ENCODE assay signal across 20 cellular contexts in the genomic region with DNA sequence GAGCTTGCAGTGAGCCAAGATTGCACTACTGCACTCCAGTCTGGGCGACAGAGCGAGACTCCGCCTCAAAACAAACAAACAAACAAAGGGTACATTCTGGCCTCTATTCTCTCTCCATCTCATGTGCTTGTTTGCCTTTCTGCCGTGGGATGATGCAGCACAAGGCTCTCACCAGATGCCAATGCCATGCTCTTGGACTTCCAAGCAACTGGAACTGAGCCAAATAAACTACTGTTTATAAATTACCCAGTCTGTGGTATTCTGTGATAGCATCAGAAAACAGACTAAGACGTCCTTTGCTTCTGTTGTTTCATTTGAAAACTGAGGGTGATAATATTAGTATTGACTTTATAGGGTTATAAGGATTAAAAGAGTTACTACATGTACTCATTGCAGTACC. TPM values are rescaled to one million over a fixed set of nuclear protein-coding genes. Genes with fewer than 3 reads are reported as not detected.
DNase-seq lines count a peak whose midpoint lies in the region; ATAC-seq and TF ChIP-seq lines count a peak whose summit lies in the region.
"Had no signal": no experiment of that assay in that cellular context is flagged by ENCODE, and none has a peak within 500 bp of the region (broad histone marks: within the 10 kb centered on the region; RNA-seq: fewer than 3 reads in every experiment).

No MANE protein-coding gene starts in this region.

- intact Hi-C loops in gastrocnemius medialis (cut with DNase I; ENCODE audit: low total_unique reads) (loop anchor here (5.0 kb wide), 3 partner anchors 283 to 787 kb away; a partner anchor contains a TSS), spleen (cut with DNase I; ENCODE audit: low total_unique reads) (no loop called here)

- in situ Hi-C loops in gastrocnemius medialis (cut with MboI; ENCODE audit: low sequenced_read_pairs in 4 of 4) = loop anchor here in 3 of 4 donors (25.0 kb wide), 3 partner anchors 448 to 1002 kb away; a partner anchor contains a TSS

- H3K4me1 Mint-ChIP-seq in activated naive CD4-positive, alpha-beta T cell treated with anti-CD3 and anti-CD28 coated beads, Interleukin-2, amount 50 U/mL, for 24 hours = peaks cover 60% of the 10 kb centered on the region
- peaks cover 53% of the 10 kb centered on the region for H3K4me1 Mint-ChIP-seq in T-helper 17 cell

- H3K9me3 ChIP-seq in DOHH2 (ENCODE audit: control insufficient read depth, insufficient read depth, low read length) (peaks cover 3% of the 10 kb centered on the region; the same call in 1 of the 2 replicates), T-helper 17 cell (ENCODE audit: control insufficient read depth, low read length, poor library complexity, severe bottlenecking) (no peaks in the 10 kb centered on the region), gastrocnemius medialis (no peaks in the 10 kb centered on the region), spleen (no peaks in the 10 kb centered on the region)
- H3K9me3 ChIP-seq: SJCRH30 had no signal

- H3K27ac Mint-ChIP-seq in activated naive CD4-positive, alpha-beta T cell treated with anti-CD3 and anti-CD28 coated beads, Interleukin-2, amount 50 U/mL, for 24 hours = peak overlapping the region; percentile 44
- peak overlapping the region; percentile 99 for H3K27ac Mint-ChIP-seq in T-helper 17 cell

- H3K9me3 Mint-ChIP-seq in activated naive CD4-positive, alpha-beta T cell treated with anti-CD3 and anti-CD28 coated beads, Interleukin-2, amount 50 U/mL, for 24 hours = no peaks in the 10 kb centered on the region

- H4K20me1 ChIP-seq in DOHH2 (ENCODE audit: control insufficient read depth, insufficient read depth, low read depth, low read length) = no peaks in the 10 kb centered on the region

- peaks cover 67% of the 10 kb centered on the region for H3K4me1 ChIP-seq in DOHH2 (ENCODE audit: control insufficient read depth, low read length)
- peaks cover 23 to 36% of the 10 kb centered on the region in 2 donors for H3K4me1 ChIP-seq in gastrocnemius medialis
- H3K4me1 ChIP-seq in spleen = peaks cover 18 to 76% (median 61%) of the 10 kb centered on the region in 6 donors
- H3K4me1 ChIP-seq: SJCRH30 had no signal

- no peak overlapping the region for H3K4me3 ChIP-seq in DOHH2 (ENCODE audit: low read length)
- no peak overlapping the region for H3K4me3 ChIP-seq in gastrocnemius medialis
- no peak overlapping the region for H3K4me3 ChIP-seq in spleen
- H3K4me3 ChIP-seq: SJCRH30 had no signal

- ATAC-seq in T-helper 17 cell (no peak), gastrocnemius medialis (no peak)

- H3K4me2 ChIP-seq in DOHH2 (ENCODE audit: low read length) = 0 out of 2 replicates have a peak overlapping the region, but pooled peaks have one; percentile 2

- no peaks in the 10 kb centered on the region for H3K9me2 ChIP-seq in DOHH2 (replicated peaks; ENCODE audit: control insufficient read depth, low read length)

- no peak for TF ChIP-seq POLR2A in gastrocnemius medialis (IDR thresholded peaks at IDR 0.05)
- no peak for TF ChIP-seq POLR2A in spleen (IDR thresholded peaks at IDR 0.05)

- peaks cover 41% of the 10 kb centered on the region for H3F3A ChIP-seq in DOHH2 (ENCODE audit: control insufficient read depth, insufficient read depth)

- peaks cover 24% of the 10 kb centered on the region for H3K36me3 ChIP-seq in DOHH2 (ENCODE audit: control insufficient read depth, low read length)
- H3K36me3 ChIP-seq in gastrocnemius medialis = no peaks in the 10 kb centered on the region
- H3K36me3 ChIP-seq in spleen = no peaks in the 10 kb centered on the region

- H3K27me3 ChIP-seq in DOHH2 (ENCODE audit: control insufficient read depth, low read length) (no peaks in the 10 kb centered on the region), gastrocnemius medialis (no peaks in the 10 kb centered on the region), spleen (replicated peaks in 1 of 7) (no peaks in the 10 kb centered on the region)
- H3K27me3 ChIP-seq: SJCRH30 had no signal

- H3K27ac ChIP-seq in DOHH2 (ENCODE audit: low read depth, low read length) = no peak overlapping the region; the same call in 1 of the 2 replicates
- H3K27ac ChIP-seq in gastrocnemius medialis = peak overlapping the region in 3 of 4 donors; percentile 99 to 100 (median 100)
- peak overlapping the region in 2 of 8 donors; percentile 99 to 100 for H3K27ac ChIP-seq in spleen
- H3K27ac ChIP-seq: HL-60, RWPE1, SJCRH30 had no signal

- no peaks in the 10 kb centered on the region for H3K36me3 Mint-ChIP-seq in activated naive CD4-positive, alpha-beta T cell treated with anti-CD3 and anti-CD28 coated beads, Interleukin-2, amount 50 U/mL, for 24 hours
- peaks cover 2% of the 10 kb centered on the region for H3K36me3 Mint-ChIP-seq in T-helper 17 cell (ENCODE audit: low read depth)

- TF ChIP-seq CTCF in DOHH2 (IDR thresholded peaks at IDR 0.05; ENCODE audit: low read depth, low read length, poor library complexity, severe bottlenecking) = no peak
- TF ChIP-seq CTCF in gastrocnemius medialis (IDR thresholded peaks at IDR 0.05 in 4 of 5, conservative IDR thresholded peaks at IDR 0.05 in 1 of 5) = no peak
- no peak for TF ChIP-seq CTCF in spleen (IDR thresholded peaks at IDR 0.05 in 8 of 11, conservative IDR thresholded peaks at IDR 0.05 in 3 of 11)

- H3K4me3 Mint-ChIP-seq in activated naive CD4-positive, alpha-beta T cell treated with anti-CD3 and anti-CD28 coated beads, Interleukin-2, amount 50 U/mL, for 24 hours = no peak overlapping the region
- no peak overlapping the region for H3K4me3 Mint-ChIP-seq in T-helper 17 cell

- 86 to 93% (median 90%) methylated on average over 5 of the region's 5 CpGs for WGBS in spleen, 5 donors

- H3K27me3 Mint-ChIP-seq in activated naive CD4-positive, alpha-beta T cell treated with anti-CD3 and anti-CD28 coated beads, Interleukin-2, amount 50 U/mL, for 24 hours = no peaks in the 10 kb centered on the region
- H3K27me3 Mint-ChIP-seq in T-helper 17 cell = no peaks in the 10 kb centered on the region

- H3K79me2 ChIP-seq in DOHH2 (ENCODE audit: control insufficient read depth, low read length) = peaks cover 65% of the 10 kb centered on the region

- DNase-seq in activated naive CD4-positive, alpha-beta T cell treated with Interleukin-2 at 50 U/mL for 16 hours = no peak
- DNase-seq in T-helper 17 cell (no peak), gastrocnemius medialis (no peak), spleen (no peak)
- no peak for DNase-seq in stimulated activated CD8-positive, alpha-beta memory T cell treated with anti-CD3 and anti-CD28 coated beads, Interleukin-4, amount 100 ng/mL, for 48 hours
- DNase-seq: COR-L47; DMS79; KG1; MM.1S; NCI-H1105 treated with DMSO at 0.1 percent for 48 hours; NCI-H187 treated with DMSO at 0.1 percent for 48 hours; NCI-H524 treated with DMSO at 0.1 percent for 48 hours; NK-92 treated with Interleukin-12 subunit alpha and Interleukin-12 subunit beta, amount 100 ng/mL, for 24 hours; SJCRH30; SW 1271 had no signal

RNA-seq across cellular contexts. Expression of a gene that starts 3.6 kb away (rescaled TPM):
- 100 to 1,000 TPM; 409 to 459 TPM for total RNA-seq in T-helper 17 cell
- 100 to 1,000 TPM in 1 of 4 donors, 10 to 100 TPM in 3; 62.5 to 108 (median 86.6) TPM for total RNA-seq in gastrocnemius medialis
- total RNA-seq in spleen = 100 to 1,000 TPM; 169 to 277 (median 234) TPM
- polyA plus RNA-seq in spleen = 100 to 1,000 TPM in 2 of 3 donors, 10 to 100 TPM in 1; 80.5 to 127 (median 103) TPM

RNA-seq across cellular contexts. Expression of a gene that starts 11.9 kb away (rescaled TPM):
- total RNA-seq in T-helper 17 cell = 10 to 100 TPM; 20.9 to 23.4 TPM
- total RNA-seq in gastrocnemius medialis = 10 to 100 TPM in 1 of 4 donors, 1 to 10 TPM in 3; 3.6 to 22.8 (median 6.3) TPM
- 100 to 1,000 TPM; 141 to 218 (median 173) TPM for total RNA-seq in spleen
- polyA plus RNA-seq in spleen = 100 to 1,000 TPM; 235 to 423 (median 270) TPM

RNA-seq across cellular contexts. Expression of a gene that starts 23.9 kb away (rescaled TPM):
- 10 to 100 TPM; 11.1 to 23.3 TPM for total RNA-seq in T-helper 17 cell
- 1 to 10 TPM; 4.3 to 8.1 (median 5.6) TPM for total RNA-seq in gastrocnemius medialis
- total RNA-seq in spleen = 100 to 1,000 TPM; 124 to 178 (median 144) TPM
- 100 to 1,000 TPM; 158 to 226 (median 209) TPM for polyA plus RNA-seq in spleen
- total RNA-seq: SJCRH30 had no signal
- polyA plus RNA-seq: BJ had no signal

RNA-seq across cellular contexts. Expression of a gene that starts 44.6 kb away (rescaled TPM):
- total RNA-seq in T-helper 17 cell (1 to 10 TPM; 2.6 to 5.1 TPM), gastrocnemius medialis (1 to 10 TPM in 2 of 4 donors, under 1 TPM in 2; 0.20 to 2.9 (median 0.86) TPM), spleen (10 to 100 TPM; 30.8 to 89.5 (median 68.6) TPM)
- 10 to 100 TPM; 36.9 to 48.7 (median 40.0) TPM for polyA plus RNA-seq in spleen
- polyA plus RNA-seq: BJ had no signal

Comparison
In these comparisons a context has a peak if more than half of its experiments do, and no peak if none do; other contexts are left out.
1. RNA of a gene that starts 11.9 kb away (total RNA-seq): 141 to 218 TPM in spleen; 20.9 to 23.4 TPM in T-helper 17 cell and 3.6 to 22.8 TPM in gastrocnemius medialis; every median in the first group is over 4 times any median in the second.
2. RNA of a gene that starts 23.9 kb away (total RNA-seq): 124 to 178 TPM in spleen; 11.1 to 23.3 TPM in T-helper 17 cell and 4.3 to 8.1 TPM in gastrocnemius medialis; every median in the first group is over 4 times any median in the second.